In the genomic region with DNA sequence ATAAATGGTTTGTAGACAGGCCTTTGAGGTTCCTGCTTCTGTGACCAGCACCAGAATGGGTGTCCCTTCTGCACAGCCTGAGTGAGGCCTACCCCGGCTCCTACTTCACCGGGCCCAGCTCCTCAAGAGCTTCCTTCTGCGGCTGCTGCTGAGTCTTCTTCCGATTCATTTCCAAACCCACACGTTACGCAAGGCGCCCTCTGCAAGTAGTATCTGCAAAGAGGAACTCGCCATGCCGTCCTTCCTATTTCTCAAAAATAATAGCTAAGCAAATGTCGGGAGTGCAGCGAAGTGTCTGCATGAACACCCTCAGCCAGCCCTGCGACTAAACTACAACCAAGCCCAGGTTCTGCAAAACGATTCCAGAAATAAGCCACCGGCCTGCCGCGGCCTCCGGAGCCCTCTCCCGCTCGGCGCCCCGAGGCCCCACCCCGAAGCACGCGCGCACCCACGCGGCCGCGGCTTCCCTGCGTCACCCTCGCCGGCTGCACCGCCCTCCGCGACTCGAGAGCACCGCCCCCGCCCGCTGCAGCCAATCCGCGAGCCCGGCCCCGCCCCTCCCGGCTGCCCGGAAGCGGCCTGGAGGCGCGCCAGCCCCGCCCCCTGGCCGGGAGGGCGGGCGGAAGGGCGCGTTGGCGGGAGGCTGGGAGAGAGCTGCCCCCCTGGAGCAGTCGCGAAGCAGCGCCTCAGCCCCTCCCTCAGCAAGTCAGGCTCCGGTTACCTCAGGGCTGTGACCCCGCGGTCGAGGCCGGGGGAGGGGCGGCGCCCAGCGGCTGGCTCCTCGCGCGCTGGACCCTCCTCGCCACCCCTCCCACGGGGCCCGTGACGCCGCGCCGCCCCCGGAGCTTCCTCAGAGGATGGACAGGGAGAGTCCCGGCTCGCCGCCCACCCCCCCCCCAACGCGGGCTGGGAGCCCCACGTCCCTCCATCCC, we compare ENCODE assay signal across 1 cellular context.
TF ChIP-seq lines count a peak whose summit lies in the region.

No MANE protein-coding gene starts in this region.

TF ChIP-seq in A549, 52 proteins besides CTCF, POLR2A, EP300 and RAD21 (continued from another document):
- TF ChIP-seq POLR2AphosphoS2 (conservative IDR thresholded peaks at IDR 0.05; ENCODE audit: low read length): peak; percentile 77; the same call in 1 of the 2 replicates
- TF ChIP-seq FOSB (CRISPR knock-in tag; IDR thresholded peaks at IDR 0.05): no peak
- TF ChIP-seq, protein P1, sequence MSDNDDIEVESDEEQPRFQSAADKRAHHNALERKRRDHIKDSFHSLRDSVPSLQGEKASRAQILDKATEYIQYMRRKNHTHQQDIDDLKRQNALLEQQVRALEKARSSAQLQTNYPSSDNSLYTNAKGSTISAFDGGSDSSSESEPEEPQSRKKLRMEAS (IDR thresholded peaks at IDR 0.05): peak; percentile 95
- no peak for TF ChIP-seq CBX2 (IDR thresholded peaks at IDR 0.05; ENCODE audit: borderline replicate concordance, low read depth)
- 0 out of 3 replicates have a peak, but pooled peaks have one; percentile 14 for TF ChIP-seq SMC3 (IDR thresholded peaks at IDR 0.05)
- TF ChIP-seq CHD2 (IDR thresholded peaks at IDR 0.05; ENCODE audit: low read length, partially characterized antibody): peak; percentile 52
- TF ChIP-seq MAFK (IDR thresholded peaks at IDR 0.05; ENCODE audit: partially characterized antibody): no peak
- TF ChIP-seq KDM1A (IDR thresholded peaks at IDR 0.05; ENCODE audit: low read depth): no peak
- peak; percentile 34 to 74; a peak in 2 of 4 replicates for TF ChIP-seq CEBPB (IDR thresholded peaks at IDR 0.05)
